In genomic region chr9:131091352-131091992, GRCh38 we compare ENCODE assay signal across 22 cellular contexts. TPM values are rescaled to one million over a fixed set of nuclear protein-coding genes. Genes with fewer than 3 reads are reported as not detected.
"Had no signal": no experiment of that assay in that cellular context is flagged by ENCODE, and none has a peak within 500 bp of the region (broad histone marks: within the 10 kb centered on the region; RNA-seq: fewer than 3 reads in every experiment).

No MANE protein-coding gene starts in this region.

- H3K9me3 ChIP-seq: esophagus muscularis mucosa, gastrocnemius medialis, mucosa of descending colon, pancreas, psoas muscle, thoracic aorta, uterus had no signal

- H3K4me3 ChIP-seq: esophagus muscularis mucosa, gastrocnemius medialis, mucosa of descending colon, pancreas, psoas muscle, skin epidermis, thoracic aorta, uterus had no signal

- H3K4me1 ChIP-seq: gastrocnemius medialis, pancreas, psoas muscle, uterus had no signal

- DNase-seq: effector memory CD8-positive, alpha-beta T cell; gastrocnemius medialis; mammary epithelial cell; mucosa of descending colon; naive thymus-derived CD8-positive, alpha-beta T cell; nucleus accumbens; psoas muscle; retina; stimulated activated CD4-positive, alpha-beta T cell treated with anti-CD3 and anti-CD28 coated beads, Interleukin-2, amount 100 ng/mL, for 24 hours; stimulated activated CD4-positive, alpha-beta T cell treated with anti-CD3 and anti-CD28 coated beads, Interleukin-4, amount 100 ng/mL, for 4 hours; stimulated activated naive B cell treated with anti-CD40 and anti-IgM and Interleukin-4, amounts not matched to agents 10 μg/mL and 1 μg/mL and 100 μg/mL, for 72 hours; stimulated activated naive CD8-positive, alpha-beta T cell treated with anti-CD3 and anti-CD28 coated beads, Interleukin-15, amount 100 ng/mL, for 72 hours; substantia nigra; uterus had no signal

- H3K27me3 ChIP-seq: pancreas had no signal

- H3K36me3 ChIP-seq: esophagus muscularis mucosa, gastrocnemius medialis, pancreas, thoracic aorta, uterus had no signal

- ATAC-seq: effector memory CD8-positive, alpha-beta T cell; gastrocnemius medialis; left lobe of liver; mucosa of descending colon; naive thymus-derived CD8-positive, alpha-beta T cell; psoas muscle; sciatic nerve; stimulated activated naive B cell treated with anti-CD40 and anti-IgM and Interleukin-4, amounts not matched to agents 10 μg/mL and 1 μg/mL and 100 μg/mL, for 72 hours; stimulated activated naive CD8-positive, alpha-beta T cell treated with anti-CD3 and anti-CD28 coated beads, Interleukin-15, amount 100 ng/mL, for 72 hours had no signal

- H3K27ac ChIP-seq: epithelial cell of prostate, esophagus muscularis mucosa, gastrocnemius medialis, pancreas, psoas muscle, skin epidermis, thoracic aorta, uterus had no signal

- FAIRE-seq: colon, pancreas had no signal

RNA-seq across cellular contexts. Expression of gene AIF1L, which starts 4.9 kb away (rescaled TPM):
- total RNA-seq: naive thymus-derived CD8-positive, alpha-beta T cell had no signal
- polyA plus RNA-seq: naive thymus-derived CD8-positive, alpha-beta T cell had no signal
